ENCODE assay signal across 9 cellular contexts in the genomic region with DNA sequence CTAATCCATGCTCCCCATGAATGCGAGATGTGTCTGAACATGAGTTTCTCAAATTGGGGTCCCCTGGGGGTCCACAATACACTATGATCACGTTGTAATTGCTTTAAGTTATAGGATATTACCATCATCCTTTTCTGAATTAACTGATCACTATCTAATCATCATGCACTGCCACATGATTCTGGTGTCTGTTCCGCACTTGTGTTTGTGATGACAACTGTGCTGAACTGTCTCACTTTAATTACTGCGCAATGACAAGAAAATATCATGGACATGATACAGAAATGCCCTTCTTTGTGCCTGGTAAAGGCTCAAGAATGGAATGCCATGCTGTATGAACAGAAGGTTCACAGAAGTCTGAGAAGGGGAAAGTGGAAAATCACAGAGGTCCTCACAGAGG.
"Had no signal": no experiment of that assay in that cellular context is flagged by ENCODE, and none has a peak within 500 bp of the region (broad histone marks: within the 10 kb centered on the region; RNA-seq: fewer than 3 reads in every experiment).

No MANE protein-coding gene starts in this region.

- H3K4me1 ChIP-seq: HAP-1 had no signal

- H3K36me3 ChIP-seq: HAP-1 had no signal

- H3K9me3 ChIP-seq: HAP-1 had no signal

- H3K4me3 ChIP-seq: GM23248, GM23338, HAP-1 had no signal

- H3K27ac ChIP-seq: GM23248 had no signal

- H3K4me2 ChIP-seq: GM23338 had no signal

- H3K9ac ChIP-seq: GM23248 had no signal

- ATAC-seq: GM23338, HCT116 had no signal

- H2AFZ ChIP-seq: GM23248, GM23338 had no signal

- DNase-seq: GM23248, GOT3, H7, H9, HCEC 1CT, HFFc6 had no signal
